Comparison of ENCODE assay signal across 9 cellular contexts in genomic region chr1:207997486-207998268, GRCh38.
DNase-seq lines count a peak whose midpoint lies in the region; ATAC-seq and TF ChIP-seq lines count a peak whose summit lies in the region.
"Had no signal": no experiment of that assay in that cellular context is flagged by ENCODE, and none has a peak within 500 bp of the region (broad histone marks: within the 10 kb centered on the region; RNA-seq: fewer than 3 reads in every experiment).

No MANE protein-coding gene starts in this region.

- WGBS in testis, 2 donors = 43 to 51% methylated on average over 9 of the region's 9 CpGs

- no peak overlapping the region for H3K4me3 ChIP-seq in fibroblast of mammary gland (ENCODE audit: control insufficient read depth, low read depth, low read length)
- H3K4me3 ChIP-seq in testis = no peak overlapping the region

- intact Hi-C loops in testis (cut with DNase I; ENCODE audit: low total_unique reads) = no loop called here

- peaks cover 10% of the 10 kb centered on the region for H3K4me1 Mint-ChIP-seq in nephron progenitor cell

- peaks cover 24% of the 10 kb centered on the region for H3K9me3 Mint-ChIP-seq in nephron progenitor cell

- no peaks in the 10 kb centered on the region for H3K27me3 ChIP-seq in testis
- H3K27me3 ChIP-seq: neutrophil had no signal

- DNase-seq in SIG-M5 treated with dmso at 0.1 percent for 504 hours (lab: John Stamatoyannopoulos, UW; ENCODE audit: unreplicated experiment) = peak; percentile 66
- DNase-seq in SIG-M5 (lab: John Stamatoyannopoulos, UW) = no peak
- peak; percentile 3 for DNase-seq in NOMO-1 treated with dmso at 0.1 percent for 144 hours (lab: John Stamatoyannopoulos, UW; ENCODE audit: unreplicated experiment)
- DNase-seq in activated T-cell treated with anti-CD3 and anti-CD28 coated beads for 48 hours (ENCODE audit: low read depth) = peak; percentile 21
- peak; percentile 66 for DNase-seq in fibroblast of mammary gland (ENCODE audit: low read depth)
- peak; percentile 72 for DNase-seq in nephron progenitor cell
- DNase-seq in testis = peak; percentile 93

- H3K4me1 ChIP-seq in testis = no peaks in the 10 kb centered on the region

- TF ChIP-seq CTCF in fibroblast of mammary gland (conservative IDR thresholded peaks at IDR 0.05; ENCODE audit: control insufficient read depth, insufficient read depth, low read depth, low read length) (peak; percentile 65), nephron progenitor cell (IDR thresholded peaks at IDR 0.05) (peak; percentile 69), testis (IDR thresholded peaks at IDR 0.05) (peak; percentile 45 to 77 (median 73))

- peaks cover 51% of the 10 kb centered on the region for H3K27me3 Mint-ChIP-seq in nephron progenitor cell (ENCODE audit: low read depth, poor library complexity)

- no peaks in the 10 kb centered on the region for H3K36me3 Mint-ChIP-seq in nephron progenitor cell (ENCODE audit: low read depth)

- no peak overlapping the region for H3K27ac Mint-ChIP-seq in nephron progenitor cell

- no peaks in the 10 kb centered on the region for H3K9me3 ChIP-seq in testis
- H3K9me3 ChIP-seq: neutrophil had no signal

- no peaks in the 10 kb centered on the region for H3K36me3 ChIP-seq in testis (ENCODE audit: low read depth, missing control alignments)
- H3K36me3 ChIP-seq: neutrophil had no signal

- no peak for TF ChIP-seq POLR2A in testis (IDR thresholded peaks at IDR 0.05)

- ATAC-seq in HG03521 (IDR thresholded peaks at IDR 0.05; ENCODE audit: unreplicated experiment) = peak; percentile 88

- H3K4me3 Mint-ChIP-seq in nephron progenitor cell = no peak overlapping the region

- no peak overlapping the region for H3K27ac ChIP-seq in testis
- H3K27ac ChIP-seq: neutrophil had no signal
